ENCODE assay signal across 23 cellular contexts in the genomic region with DNA sequence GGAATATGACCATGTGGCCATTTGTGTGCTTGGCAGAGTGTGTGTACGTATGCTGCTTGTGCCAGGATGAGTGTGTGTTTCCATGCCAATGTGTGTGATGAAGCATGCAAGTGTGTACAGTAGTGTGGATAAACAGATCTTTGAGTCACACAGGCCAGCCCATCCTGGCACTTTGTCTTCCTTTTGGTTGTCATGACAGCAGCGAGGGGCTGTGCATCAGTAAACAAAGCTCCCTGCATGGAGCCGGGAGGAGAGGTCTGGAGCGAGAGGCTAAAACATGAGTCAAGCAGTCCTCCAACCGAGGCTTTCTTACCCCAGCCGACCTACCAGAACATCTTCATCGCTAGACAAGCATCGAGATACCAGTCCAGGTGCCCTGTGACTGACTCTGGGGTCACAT.
DNase-seq lines count a peak whose midpoint lies in the region; ATAC-seq, FAIRE-seq and TF ChIP-seq lines count a peak whose summit lies in the region.
"Had no signal": no experiment of that assay in that cellular context is flagged by ENCODE, and none has a peak within 500 bp of the region (broad histone marks: within the 10 kb centered on the region; RNA-seq: fewer than 3 reads in every experiment).

No MANE protein-coding gene starts in this region.

- no peak overlapping the region for H3K14ac ChIP-seq in H1 (ENCODE audit: insufficient read length)

- H3K27me3 ChIP-seq in H1 (replicated peaks in 1 of 4; ENCODE audit: control insufficient read depth in 3 of 4, extremely low read depth in 1 of 4, insufficient read depth in 3 of 4, low read length in 3 of 4): no peaks in the 10 kb centered on the region
- H3K27me3 ChIP-seq in thyroid gland: no peaks in the 10 kb centered on the region
- H3K27me3 ChIP-seq: sigmoid colon had no signal

- DNase-seq in NCI-H2227 (lab: John Stamatoyannopoulos, UW; ENCODE audit: unreplicated experiment) (peak; percentile 44), NCI-H2227 treated with DMSO at 0.1 percent for 48 hours (lab: John Stamatoyannopoulos, UW) (no peak), NCI-H69 (lab: John Stamatoyannopoulos, UW) (peak; percentile 79), H1 (ENCODE audit: low read depth in 1 of 2, low spot score in 2 of 2) (no peak), thyroid gland (peak; percentile 6 to 26), amniotic stem cell (lab: John Stamatoyannopoulos, UW) (no peak), NOMO-1 (lab: John Stamatoyannopoulos, UW; ENCODE audit: unreplicated experiment in 2 of 2) (no peak), left cardiac atrium (no peak)
- DNase-seq: activated CD8-positive, alpha-beta T cell treated with anti-CD3 and anti-CD28 coated beads for 36 hours; activated T-cell treated with anti-CD3 and anti-CD28 coated beads, Interleukin-2, amount 50 U/mL, for 1 hour; Calu3; foreskin melanocyte; GF-D8; hippocampal formation; NCI-H2081 treated with DMSO at 0.1 percent for 48 hours; RPMI8226; sigmoid colon; T1000 had no signal

- FAIRE-seq in H1 (lab: Jason Lieb, UNC): no peak
- FAIRE-seq: A549, islet of Langerhans had no signal

- H4K91ac ChIP-seq in H1 (replicated peaks; ENCODE audit: insufficient read length, low read length): no peak overlapping the region

- WGBS in H1 (ENCODE audit: extremely low coverage in 1 of 2, insufficient coverage in 1 of 2, insufficient read length in 1 of 2, insufficient replicate concordance in 2 of 2, low coverage in 1 of 2, low lambda C conversion rate in 2 of 2, missing lambda C conversion rate in 1 of 2), 2 experiments: 86% methylated on average over 8 of the region's 8 CpGs; no CpG with 5 or more reads in 1 of the 2 experiments
- WGBS in thyroid gland, 2 donors: 50 to 51% methylated on average over 8 of the region's 8 CpGs

- TF ChIP-seq EP300 in H1 (IDR thresholded peaks at IDR 0.05; ENCODE audit: borderline replicate concordance in 1 of 2, low read depth in 2 of 2, low read length in 2 of 2): no peak

- no peak overlapping the region for H2BK120ac ChIP-seq in H1 (replicated peaks; ENCODE audit: low read depth, low read length)

- intact Hi-C loops in thyroid gland (cut with DNase I): no loop called here
- intact Hi-C loops in left cardiac atrium (cut with DNase I): no loop called here

- no peaks in the 10 kb centered on the region for H3K9me3 ChIP-seq in H1 (ENCODE audit: insufficient read depth in 2 of 2, low read depth in 1 of 2, low read length in 1 of 2)
- no peaks in the 10 kb centered on the region for H3K9me3 ChIP-seq in thyroid gland
- H3K9me3 ChIP-seq: A549, sigmoid colon had no signal

- peak overlapping the region; percentile 0; the same call in 1 of the 2 replicates for H4K8ac ChIP-seq in H1 (ENCODE audit: extremely low read depth, insufficient read depth, low read length)

- H2AFZ ChIP-seq in H1 (ENCODE audit: low read length): no peak overlapping the region

- no peak overlapping the region for H3K4ac ChIP-seq in H1 (replicated peaks; ENCODE audit: insufficient read length, low read depth, low read length)

- H3K36me3 ChIP-seq in H1 (ENCODE audit: control insufficient read depth in 2 of 4, insufficient read depth in 4 of 4, low read length in 3 of 4) (no peaks in the 10 kb centered on the region), thyroid gland (no peaks in the 10 kb centered on the region)
- H3K36me3 ChIP-seq: sigmoid colon had no signal

- no peak overlapping the region for H2BK5ac ChIP-seq in H1 (ENCODE audit: low read depth, low read length)

- H3K4me3 ChIP-seq in H1 (ENCODE audit: extremely low read depth in 1 of 4, insufficient read depth in 2 of 4, low read depth in 3 of 4, low read length in 4 of 4) (no peak overlapping the region), thyroid gland (replicated peaks in 1 of 3) (no peak overlapping the region)
- H3K4me3 ChIP-seq: A549, lung, sigmoid colon, SK-N-MC had no signal

- POLR2A ChIA-PET in H1 (lab: Charles Lee; ENCODE audit: partially characterized antibody): no interaction called here

- CTCF ChIA-PET in H1 (lab: Charles Lee; ENCODE audit: partially characterized antibody): interaction anchor here (1.0 to 1.1 kb wide), 2 partner anchors 57 to 204 kb away, joined by 3 to 4 read pairs; no protein-coding TSS in a partner anchor

- no peaks in the 10 kb centered on the region; the same call in 1 of the 2 replicates for H3K23me2 ChIP-seq in H1 (ENCODE audit: low read depth, low read length)

- H3K9ac ChIP-seq in H1 (replicated peaks in 1 of 4; ENCODE audit: extremely low read depth in 1 of 4, low read depth in 3 of 4, low read length in 3 of 4): no peak overlapping the region

- TF ChIP-seq POLR2A in H1 (IDR thresholded peaks at IDR 0.05; ENCODE audit: control extremely low read depth in 1 of 2, low read depth in 2 of 2, low read length in 2 of 2) (no peak), thyroid gland (IDR thresholded peaks at IDR 0.05) (no peak)

- H3K23ac ChIP-seq in H1 (ENCODE audit: insufficient read length): no peak overlapping the region

- H3K4me2 ChIP-seq in H1 (ENCODE audit: insufficient read depth in 1 of 2, low read depth in 2 of 2, low read length in 2 of 2): no peak overlapping the region
- H3K4me2 ChIP-seq: A549 had no signal

- H3K79me2 ChIP-seq in H1 (ENCODE audit: control insufficient read depth in 1 of 2, insufficient read depth in 2 of 2, low read length in 2 of 2): no peaks in the 10 kb centered on the region

- no peak overlapping the region for H3K56ac ChIP-seq in H1 (replicated peaks; ENCODE audit: insufficient read length, low read depth, low read length)

- no peak for TF ChIP-seq RAD21 in H1 (IDR thresholded peaks at IDR 0.05 in 1 of 2, conservative IDR thresholded peaks at IDR 0.05 in 1 of 2; ENCODE audit: low read depth in 2 of 2, low read length in 2 of 2)

- TF ChIP-seq CTCF in H1 (IDR thresholded peaks at IDR 0.05; ENCODE audit: control extremely low read depth in 1 of 3, insufficient read depth in 1 of 3, low read depth in 1 of 3, low read length in 3 of 3): no peak
- TF ChIP-seq CTCF in thyroid gland (IDR thresholded peaks at IDR 0.05): no peak

- H3K18ac ChIP-seq in H1 (ENCODE audit: extremely low read depth, low read length): no peak overlapping the region

- no peak overlapping the region for H2BK20ac ChIP-seq in H1 (ENCODE audit: low read length)

- ATAC-seq in left cardiac atrium: no peak
- ATAC-seq: A549; activated CD4-positive, CD25-positive, alpha-beta regulatory T cell treated with anti-CD3 and anti-CD28 coated beads, Interleukin-2, amount 50 U/mL, for 24 hours; activated CD8-positive, alpha-beta T cell treated with anti-CD3 and anti-CD28 coated beads for 36 hours had no signal

- H3K79me1 ChIP-seq in H1 (ENCODE audit: low read depth, low read length): no peaks in the 10 kb centered on the region

- H2AK5ac ChIP-seq in H1 (ENCODE audit: low read depth, low read length): no peak overlapping the region

- H2BK15ac ChIP-seq in H1 (ENCODE audit: low read length): no peak overlapping the region

- H3K4me1 ChIP-seq in H1 (replicated peaks in 1 of 4; ENCODE audit: control insufficient read depth in 3 of 4, insufficient read depth in 4 of 4, low read length in 3 of 4): no peaks in the 10 kb centered on the region
- H3K4me1 ChIP-seq in thyroid gland: peaks cover 0 to 4% of the 10 kb centered on the region in 2 donors
- H3K4me1 ChIP-seq: A549, sigmoid colon had no signal

- H4K5ac ChIP-seq in H1 (ENCODE audit: insufficient read length, low read depth, low read length): no peak overlapping the region

- no peak overlapping the region for H2BK12ac ChIP-seq in H1 (ENCODE audit: low read depth, low read length)

- no peak overlapping the region for H3K27ac ChIP-seq in H1 (ENCODE audit: low read depth, low read length)
- no peak overlapping the region for H3K27ac ChIP-seq in thyroid gland
- H3K27ac ChIP-seq: A549, sigmoid colon, SK-N-MC had no signal

- H4K20me1 ChIP-seq in H1 (replicated peaks in 1 of 2; ENCODE audit: control insufficient read depth in 1 of 2, insufficient read depth in 2 of 2, low read length in 2 of 2): no peaks in the 10 kb centered on the region

TF ChIP-seq in H1, 55 proteins besides CTCF, POLR2A, EP300 and RAD21:
- TF ChIP-seq CEBPB (IDR thresholded peaks at IDR 0.05; ENCODE audit: low read depth, low read length): no peak
- TF ChIP-seq SAP30 (IDR thresholded peaks at IDR 0.05; ENCODE audit: insufficient read depth, insufficient replicate concordance, low read length): no peak
- no peak for TF ChIP-seq KDM5A (IDR thresholded peaks at IDR 0.05; ENCODE audit: low read length)
- no peak for TF ChIP-seq SRF (IDR thresholded peaks at IDR 0.05; ENCODE audit: low read depth, low read length)
- TF ChIP-seq POU5F1 (IDR thresholded peaks at IDR 0.05; ENCODE audit: low read depth, low read length): no peak
- TF ChIP-seq BRCA1 (IDR thresholded peaks at IDR 0.05; ENCODE audit: low read depth, low read length): no peak
- TF ChIP-seq, protein P1, sequence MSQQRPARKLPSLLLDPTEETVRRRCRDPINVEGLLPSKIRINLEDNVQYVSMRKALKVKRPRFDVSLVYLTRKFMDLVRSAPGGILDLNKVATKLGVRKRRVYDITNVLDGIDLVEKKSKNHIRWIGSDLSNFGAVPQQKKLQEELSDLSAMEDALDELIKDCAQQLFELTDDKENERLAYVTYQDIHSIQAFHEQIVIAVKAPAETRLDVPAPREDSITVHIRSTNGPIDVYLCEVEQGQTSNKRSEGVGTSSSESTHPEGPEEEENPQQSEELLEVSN (IDR thresholded peaks at IDR 0.05): no peak
- TF ChIP-seq, protein P2, sequence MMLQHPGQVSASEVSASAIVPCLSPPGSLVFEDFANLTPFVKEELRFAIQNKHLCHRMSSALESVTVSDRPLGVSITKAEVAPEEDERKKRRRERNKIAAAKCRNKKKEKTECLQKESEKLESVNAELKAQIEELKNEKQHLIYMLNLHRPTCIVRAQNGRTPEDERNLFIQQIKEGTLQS (IDR thresholded peaks at IDR 0.05; ENCODE audit: insufficient read depth, low read depth, low read length): no peak
- TF ChIP-seq, protein P3, sequence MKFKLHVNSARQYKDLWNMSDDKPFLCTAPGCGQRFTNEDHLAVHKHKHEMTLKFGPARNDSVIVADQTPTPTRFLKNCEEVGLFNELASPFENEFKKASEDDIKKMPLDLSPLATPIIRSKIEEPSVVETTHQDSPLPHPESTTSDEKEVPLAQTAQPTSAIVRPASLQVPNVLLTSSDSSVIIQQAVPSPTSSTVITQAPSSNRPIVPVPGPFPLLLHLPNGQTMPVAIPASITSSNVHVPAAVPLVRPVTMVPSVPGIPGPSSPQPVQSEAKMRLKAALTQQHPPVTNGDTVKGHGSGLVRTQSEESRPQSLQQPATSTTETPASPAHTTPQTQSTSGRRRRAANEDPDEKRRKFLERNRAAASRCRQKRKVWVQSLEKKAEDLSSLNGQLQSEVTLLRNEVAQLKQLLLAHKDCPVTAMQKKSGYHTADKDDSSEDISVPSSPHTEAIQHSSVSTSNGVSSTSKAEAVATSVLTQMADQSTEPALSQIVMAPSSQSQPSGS (IDR thresholded peaks at IDR 0.05; ENCODE audit: low read length): no peak

Comparison
In these comparisons a context has a peak if more than half of its experiments do, and no peak if none do; other contexts are left out.
1. DNase-seq: peak in NCI-H2227 (single experiment), NCI-H69 (single experiment) and thyroid gland (2 of 2); none in NCI-H2227 treated with DMSO at 0.1 percent for 48 hours (single experiment), H1 (0 of 2), amniotic stem cell (single experiment), NOMO-1 (0 of 2) and left cardiac atrium (single experiment).